Comparison of ENCODE assay signal across 11 cellular contexts in genomic region chr3:178982138-178982537, GRCh38.
DNase-seq lines count a peak whose midpoint lies in the region; ATAC-seq and TF ChIP-seq lines count a peak whose summit lies in the region.
"Had no signal": no experiment of that assay in that cellular context is flagged by ENCODE, and none has a peak within 500 bp of the region (broad histone marks: within the 10 kb centered on the region; RNA-seq: fewer than 3 reads in every experiment).

No MANE protein-coding gene starts in this region.

- H3K4me3 ChIP-seq in left ventricle myocardium inferior: no peak overlapping the region

- CTCF ChIA-PET in activated CD8-positive, alpha-beta memory T cell treated with anti-CD3 and anti-CD28 coated beads, Interleukin-2, amount 10 ng/mL, durations not matched to agents 7 days and 5 days (lab: Charles Lee): no interaction called here

- H3K27ac ChIP-seq in epithelial cell of prostate (peak overlapping the region; percentile 19), left ventricle myocardium inferior (replicated peaks) (no peak overlapping the region)
- H3K27ac ChIP-seq: RWPE1 had no signal

- peaks cover 7% of the 10 kb centered on the region for H3K9me3 Mint-ChIP-seq in activated CD8-positive, alpha-beta memory T cell treated with anti-CD3 and anti-CD28 coated beads, Interleukin-2, amount 10 ng/mL, durations not matched to agents 7 days and 5 days (ENCODE audit: low read depth)
- H3K9me3 Mint-ChIP-seq in HFFc6: peaks cover 27% of the 10 kb centered on the region

- H3K36me3 Mint-ChIP-seq in activated CD8-positive, alpha-beta memory T cell treated with anti-CD3 and anti-CD28 coated beads, Interleukin-2, amount 10 ng/mL, durations not matched to agents 7 days and 5 days: no peaks in the 10 kb centered on the region
- H3K36me3 Mint-ChIP-seq in HFFc6 (ENCODE audit: low read depth): peaks cover 33% of the 10 kb centered on the region

- no peaks in the 10 kb centered on the region for H3K4me1 ChIP-seq in left ventricle myocardium inferior

- no peaks in the 10 kb centered on the region for H3K27me3 Mint-ChIP-seq in activated CD8-positive, alpha-beta memory T cell treated with anti-CD3 and anti-CD28 coated beads, Interleukin-2, amount 10 ng/mL, durations not matched to agents 7 days and 5 days
- no peaks in the 10 kb centered on the region; the same call in 1 of the 2 replicates for H3K27me3 Mint-ChIP-seq in HFFc6 (ENCODE audit: insufficient read depth)

- TF ChIP-seq CTCF in left ventricle myocardium inferior (IDR thresholded peaks at IDR 0.05; ENCODE audit: borderline replicate concordance) (no peak), HFFc6 (IDR thresholded peaks at IDR 0.05) (no peak)

- no peaks in the 10 kb centered on the region for H3K4me1 Mint-ChIP-seq in activated CD8-positive, alpha-beta memory T cell treated with anti-CD3 and anti-CD28 coated beads, Interleukin-2, amount 10 ng/mL, durations not matched to agents 7 days and 5 days
- no peaks in the 10 kb centered on the region; the same call in 1 of the 2 replicates for H3K4me1 Mint-ChIP-seq in HFFc6 (ENCODE audit: low read depth)

- no peak overlapping the region for H3K27ac Mint-ChIP-seq in activated CD8-positive, alpha-beta memory T cell treated with anti-CD3 and anti-CD28 coated beads, Interleukin-2, amount 10 ng/mL, durations not matched to agents 7 days and 5 days
- no peak overlapping the region for H3K27ac Mint-ChIP-seq in HFFc6

- no peak overlapping the region for H3K4me3 Mint-ChIP-seq in activated CD8-positive, alpha-beta memory T cell treated with anti-CD3 and anti-CD28 coated beads, Interleukin-2, amount 10 ng/mL, durations not matched to agents 7 days and 5 days
- no peak overlapping the region for H3K4me3 Mint-ChIP-seq in HFFc6

- DNase-seq in epithelial cell of prostate (ENCODE audit: low read depth, low spot score): peak; percentile 37
- no peak for DNase-seq in posterior cingulate gyrus
- no peak for DNase-seq in left ventricle myocardium inferior
- DNase-seq in activated CD8-positive, alpha-beta memory T cell treated with anti-CD3 and anti-CD28 coated beads, Interleukin-2, amount 10 ng/mL, durations not matched to agents 7 days and 5 days: no peak
- no peak for DNase-seq in HFFc6
- DNase-seq: DND-41 had no signal

- intact Hi-C loops in posterior cingulate gyrus (cut with DNase I): no loop called here
- intact Hi-C loops in left ventricle myocardium inferior (cut with micrococcal nuclease): no loop called here

- peak; percentile 96 for ATAC-seq in GM18511 (IDR thresholded peaks at IDR 0.05; ENCODE audit: unreplicated experiment)
- ATAC-seq in GM21529 (IDR thresholded peaks at IDR 0.05; ENCODE audit: unreplicated experiment): peak; percentile 88
- peak; percentile 99 for ATAC-seq in HG03378 (IDR thresholded peaks at IDR 0.05; ENCODE audit: unreplicated experiment)
- ATAC-seq in activated CD8-positive, alpha-beta memory T cell treated with anti-CD3 and anti-CD28 coated beads, Interleukin-2, amount 10 ng/mL, durations not matched to agents 7 days and 5 days: no peak
- ATAC-seq: HCT116 had no signal

- H3K27me3 ChIP-seq in left ventricle myocardium inferior (ENCODE audit: low read depth): no peaks in the 10 kb centered on the region

- peaks cover 32% of the 10 kb centered on the region for H3K9me3 ChIP-seq in left ventricle myocardium inferior (replicated peaks)

- H3K36me3 ChIP-seq in left ventricle myocardium inferior: peaks cover 25% of the 10 kb centered on the region
